19 cellular contexts compared by ENCODE assay signal in genomic region chr5:179228341-179229121, GRCh38.
A peak's percentile ranks its signal among the peaks of the same experiment; 100 is the strongest.
DNase-seq lines count a peak whose midpoint lies in the region; ATAC-seq, FAIRE-seq and TF ChIP-seq lines count a peak whose summit lies in the region.
"Had no signal": no experiment of that assay in that cellular context is flagged by ENCODE, and none has a peak within 500 bp of the region (broad histone marks: within the 10 kb centered on the region; RNA-seq: fewer than 3 reads in every experiment).

No MANE protein-coding gene starts in this region.

- H3K9me3 Mint-ChIP-seq in activated CD4-positive, alpha-beta memory T cell treated with anti-CD3 and anti-CD28 coated beads, Interleukin-2, amount 10 ng/mL, durations not matched to agents 7 days and 5 days = peaks cover 9% of the 10 kb centered on the region
- H3K9me3 Mint-ChIP-seq: natural killer cell treated with Interleukin-12 subunit alpha and Interleukin-12 subunit beta and Interleukin-15 and Interleukin-18, amount 100 ng/mL, for 72 hours had no signal

- H3K27ac ChIP-seq in kidney (ENCODE audit: low read depth in 2 of 2, low read length in 2 of 2) (no peak overlapping the region), sigmoid colon (no peak overlapping the region)

- no peak overlapping the region for H3K4me3 ChIP-seq in kidney (ENCODE audit: low read length in 2 of 2)
- H3K4me3 ChIP-seq in sigmoid colon = no peak overlapping the region

- no peaks in the 10 kb centered on the region for H3K36me3 Mint-ChIP-seq in activated CD4-positive, alpha-beta memory T cell treated with anti-CD3 and anti-CD28 coated beads, Interleukin-2, amount 10 ng/mL, durations not matched to agents 7 days and 5 days (ENCODE audit: low read depth)
- H3K36me3 Mint-ChIP-seq: activated CD4-positive, alpha-beta memory T cell treated with anti-CD3 and anti-CD28 coated beads for 36 hours; natural killer cell treated with Interleukin-12 subunit alpha and Interleukin-12 subunit beta and Interleukin-15 and Interleukin-18, amount 100 ng/mL, for 72 hours had no signal

- CTCF ChIA-PET in activated CD4-positive, alpha-beta memory T cell treated with anti-CD3 and anti-CD28 coated beads, Interleukin-2, amount 10 ng/mL, durations not matched to agents 7 days and 5 days (lab: Charles Lee) = no interaction called here

- no peaks in the 10 kb centered on the region for H3K27me3 ChIP-seq in sigmoid colon

- FAIRE-seq in kidney (lab: Jason Lieb, UNC) = no peak
- FAIRE-seq: A204.1, endothelial cell of umbilical vein had no signal

- H3K4me1 ChIP-seq in kidney (ENCODE audit: control insufficient read depth in 1 of 2, insufficient read depth in 1 of 2, low read depth in 1 of 2, low read length in 2 of 2) = no peaks in the 10 kb centered on the region
- H3K4me1 ChIP-seq in sigmoid colon = no peaks in the 10 kb centered on the region

- no peak for TF ChIP-seq EP300 in sigmoid colon (IDR thresholded peaks at IDR 0.05)

- no peak overlapping the region for H3K4me3 Mint-ChIP-seq in activated CD4-positive, alpha-beta memory T cell treated with anti-CD3 and anti-CD28 coated beads, Interleukin-2, amount 10 ng/mL, durations not matched to agents 7 days and 5 days
- H3K4me3 Mint-ChIP-seq: activated CD4-positive, alpha-beta memory T cell treated with anti-CD3 and anti-CD28 coated beads for 36 hours; natural killer cell treated with Interleukin-12 subunit alpha and Interleukin-12 subunit beta and Interleukin-15 and Interleukin-18, amount 100 ng/mL, for 72 hours had no signal

- H3K9me3 ChIP-seq in kidney (ENCODE audit: control insufficient read depth in 1 of 2, low read length in 2 of 2) = peaks cover 0 to 5% of the 10 kb centered on the region in 2 donors
- no peaks in the 10 kb centered on the region for H3K9me3 ChIP-seq in sigmoid colon

- DNase-seq in NCI-H82 (lab: John Stamatoyannopoulos, UW) (peak; percentile 39), NCI-H82 treated with DMSO at 0.1 percent for 48 hours (lab: John Stamatoyannopoulos, UW; ENCODE audit: unreplicated experiment) (no peak), RPMI8226 (peak; percentile 50), kidney (peak; percentile 56), sigmoid colon (peak; percentile 53), NCI-H1092 treated with DMSO at 0.1 percent for 48 hours (lab: John Stamatoyannopoulos, UW) (no peak)
- no peak for DNase-seq in activated CD4-positive, alpha-beta memory T cell treated with anti-CD3 and anti-CD28 coated beads, Interleukin-2, amount 10 ng/mL, durations not matched to agents 7 days and 5 days
- DNase-seq: activated CD4-positive, alpha-beta memory T cell treated with anti-CD3 and anti-CD28 coated beads for 36 hours; anterior cingulate cortex; C1 segment of cervical spinal cord; DMS79; foreskin melanocyte; NCI-H2029; stimulated activated CD4-positive, alpha-beta T cell treated with anti-CD3 and anti-CD28 coated beads, Interleukin-4, amount 100 ng/mL, for 24 hours; stimulated activated CD8-positive, alpha-beta memory T cell treated with anti-CD3 and anti-CD28 coated beads, Interleukin-4, amount 100 ng/mL, for 48 hours had no signal

- TF ChIP-seq POLR2A in sigmoid colon (IDR thresholded peaks at IDR 0.05) = no peak

- no peaks in the 10 kb centered on the region for H3K36me3 ChIP-seq in kidney (ENCODE audit: control insufficient read depth in 1 of 2, insufficient read depth in 2 of 2, low read length in 2 of 2)
- no peaks in the 10 kb centered on the region for H3K36me3 ChIP-seq in sigmoid colon

- H3K4me1 Mint-ChIP-seq in activated CD4-positive, alpha-beta memory T cell treated with anti-CD3 and anti-CD28 coated beads, Interleukin-2, amount 10 ng/mL, durations not matched to agents 7 days and 5 days = no peaks in the 10 kb centered on the region

- no peak overlapping the region for H3K9ac ChIP-seq in kidney (ENCODE audit: low read length in 2 of 2)

- intact Hi-C loops in kidney (cut with DNase I) (no loop called here), sigmoid colon (cut with DNase I) (no loop called here)

- H3K27me3 Mint-ChIP-seq in activated CD4-positive, alpha-beta memory T cell treated with anti-CD3 and anti-CD28 coated beads, Interleukin-2, amount 10 ng/mL, durations not matched to agents 7 days and 5 days = no peaks in the 10 kb centered on the region
- H3K27me3 Mint-ChIP-seq: natural killer cell treated with Interleukin-12 subunit alpha and Interleukin-12 subunit beta and Interleukin-15 and Interleukin-18, amount 100 ng/mL, for 72 hours had no signal

- H3K27ac Mint-ChIP-seq in activated CD4-positive, alpha-beta memory T cell treated with anti-CD3 and anti-CD28 coated beads, Interleukin-2, amount 10 ng/mL, durations not matched to agents 7 days and 5 days = no peak overlapping the region
- H3K27ac Mint-ChIP-seq: activated CD4-positive, alpha-beta memory T cell treated with anti-CD3 and anti-CD28 coated beads for 36 hours; natural killer cell treated with Interleukin-12 subunit alpha and Interleukin-12 subunit beta and Interleukin-15 and Interleukin-18, amount 100 ng/mL, for 72 hours had no signal

- ATAC-seq in HG03045 (IDR thresholded peaks at IDR 0.05; ENCODE audit: unreplicated experiment) = no peak

- 77 to 84% methylated on average over 20 of the region's 20 CpGs for WGBS in sigmoid colon, 2 donors

- no peak for TF ChIP-seq CTCF in kidney (IDR thresholded peaks at IDR 0.05; ENCODE audit: borderline replicate concordance, extremely low read depth, insufficient read depth)
- TF ChIP-seq CTCF in sigmoid colon (IDR thresholded peaks at IDR 0.05) = no peak

- POLR2A ChIA-PET in activated CD4-positive, alpha-beta memory T cell treated with anti-CD3 and anti-CD28 coated beads, Interleukin-2, amount 10 ng/mL, durations not matched to agents 7 days and 5 days (lab: Charles Lee) = no interaction called here

Comparison
In these comparisons a context has a peak if more than half of its experiments do, and no peak if none do; other contexts are left out.
1. DNase-seq: peak in NCI-H82 (single experiment), RPMI8226 (single experiment), kidney (single experiment) and sigmoid colon (single experiment); none in NCI-H82 treated with DMSO at 0.1 percent for 48 hours (single experiment), activated CD4-positive, alpha-beta memory T cell treated with anti-CD3 and anti-CD28 coated beads, Interleukin-2, amount 10 ng/mL, durations not matched to agents 7 days and 5 days (single experiment) and NCI-H1092 treated with DMSO at 0.1 percent for 48 hours (single experiment).